Comparison of ENCODE assay signal across 1 cellular context in genomic region chr19:41304706-41305483, GRCh38.
TF ChIP-seq lines count a peak whose summit lies in the region.

No MANE protein-coding gene starts in this region.

TF ChIP-seq in A549, 52 proteins besides CTCF, POLR2A, EP300 and RAD21 (continued from another document):
- TF ChIP-seq HMGXB4 (CRISPR knock-in tag; IDR thresholded peaks at IDR 0.05; ENCODE audit: borderline replicate concordance): no peak
- TF ChIP-seq NR3C1 (IDR thresholded peaks at IDR 0.05): no peak
- TF ChIP-seq FOXS1 (CRISPR knock-in tag; IDR thresholded peaks at IDR 0.05): no peak
- peak; percentile 11; the same call in 1 of the 2 replicates for TF ChIP-seq POLR2AphosphoS2 (conservative IDR thresholded peaks at IDR 0.05; ENCODE audit: low read length)
- no peak for TF ChIP-seq JUN (IDR thresholded peaks at IDR 0.05)
- no peak for TF ChIP-seq RFX5 (IDR thresholded peaks at IDR 0.05)
- TF ChIP-seq KDM1A (IDR thresholded peaks at IDR 0.05; ENCODE audit: low read depth): 0 out of 2 replicates have a peak, but pooled peaks have one; percentile 46
- no peak for TF ChIP-seq CHD4 (IDR thresholded peaks at IDR 0.05; ENCODE audit: borderline replicate concordance)
- TF ChIP-seq FOSB (CRISPR knock-in tag; IDR thresholded peaks at IDR 0.05): no peak
- TF ChIP-seq, protein P1, sequence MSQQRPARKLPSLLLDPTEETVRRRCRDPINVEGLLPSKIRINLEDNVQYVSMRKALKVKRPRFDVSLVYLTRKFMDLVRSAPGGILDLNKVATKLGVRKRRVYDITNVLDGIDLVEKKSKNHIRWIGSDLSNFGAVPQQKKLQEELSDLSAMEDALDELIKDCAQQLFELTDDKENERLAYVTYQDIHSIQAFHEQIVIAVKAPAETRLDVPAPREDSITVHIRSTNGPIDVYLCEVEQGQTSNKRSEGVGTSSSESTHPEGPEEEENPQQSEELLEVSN (IDR thresholded peaks at IDR 0.05; ENCODE audit: borderline replicate concordance, low read depth): no peak
- no peak for TF ChIP-seq BHLHE40 (IDR thresholded peaks at IDR 0.05; ENCODE audit: low read depth, low read length)
- no peak for TF ChIP-seq KDM5A (IDR thresholded peaks at IDR 0.05)
- no peak for TF ChIP-seq RNF2 (IDR thresholded peaks at IDR 0.05; ENCODE audit: borderline replicate concordance, low read depth)
- TF ChIP-seq HOXA7 (CRISPR knock-in tag; IDR thresholded peaks at IDR 0.05): no peak
